10 cellular contexts compared by ENCODE assay signal in genomic region chr1:85465791-85466134, GRCh38. TPM values are rescaled to one million over a fixed set of nuclear protein-coding genes. Genes with fewer than 3 reads are reported as not detected.
DNase-seq lines count a peak whose midpoint lies in the region; ATAC-seq and TF ChIP-seq lines count a peak whose summit lies in the region.
"Had no signal": no experiment of that assay in that cellular context is flagged by ENCODE, and none has a peak within 500 bp of the region (broad histone marks: within the 10 kb centered on the region; RNA-seq: fewer than 3 reads in every experiment).

No MANE protein-coding gene starts in this region.

- H3K36me3 ChIP-seq in lower lobe of right lung: no peaks in the 10 kb centered on the region
- no peaks in the 10 kb centered on the region for H3K36me3 ChIP-seq in upper lobe of left lung

- peak overlapping the region; percentile 57 for H3K4me3 Mint-ChIP-seq in activated naive CD8-positive, alpha-beta T cell
- no peak overlapping the region for H3K4me3 Mint-ChIP-seq in activated naive CD8-positive, alpha-beta T cell treated with anti-CD3 and anti-CD28 coated beads for 36 hours

- peaks cover 49% of the 10 kb centered on the region for H3K27me3 Mint-ChIP-seq in activated naive CD8-positive, alpha-beta T cell
- H3K27me3 Mint-ChIP-seq in activated naive CD8-positive, alpha-beta T cell treated with anti-CD3 and anti-CD28 coated beads for 36 hours: peaks cover 69% of the 10 kb centered on the region

- H3K36me3 Mint-ChIP-seq in activated naive CD8-positive, alpha-beta T cell: peaks cover 2% of the 10 kb centered on the region
- H3K36me3 Mint-ChIP-seq in activated naive CD8-positive, alpha-beta T cell treated with anti-CD3 and anti-CD28 coated beads for 36 hours: no peaks in the 10 kb centered on the region

- no peak for TF ChIP-seq EP300 in upper lobe of left lung (IDR thresholded peaks at IDR 0.05)

- intact Hi-C loops in lower lobe of right lung (cut with DNase I): no loop called here

- H3K9me3 ChIP-seq in lower lobe of right lung (no peaks in the 10 kb centered on the region), upper lobe of left lung (no peaks in the 10 kb centered on the region)

- peaks cover 4% of the 10 kb centered on the region for H3K27me3 ChIP-seq in lower lobe of right lung (ENCODE audit: low read depth)
- no peaks in the 10 kb centered on the region for H3K27me3 ChIP-seq in upper lobe of left lung

- 50 to 54% methylated on average over 1 of the region's 1 CpG for WGBS in upper lobe of left lung, 2 donors

- no peak for TF ChIP-seq POLR2A in upper lobe of left lung (IDR thresholded peaks at IDR 0.05)

- H3K27ac ChIP-seq in lower lobe of right lung (peak overlapping the region; percentile 81), upper lobe of left lung (peak overlapping the region; percentile 64 to 85 (median 82))

- H3K4me1 ChIP-seq in lower lobe of right lung (peaks cover 23% of the 10 kb centered on the region), upper lobe of left lung (peaks cover 0 to 16% (median 8%) of the 10 kb centered on the region in 4 donors)

- H3K4me3 ChIP-seq in lower lobe of right lung (peak overlapping the region; percentile 68), upper lobe of left lung (peak overlapping the region in 2 of 4 donors; percentile 56 to 79)

- no peaks in the 10 kb centered on the region for H3K9me3 Mint-ChIP-seq in activated naive CD8-positive, alpha-beta T cell (ENCODE audit: low read depth)
- H3K9me3 Mint-ChIP-seq in activated naive CD8-positive, alpha-beta T cell treated with anti-CD3 and anti-CD28 coated beads for 36 hours: peaks cover 1% of the 10 kb centered on the region

- H3K4me1 Mint-ChIP-seq in activated naive CD8-positive, alpha-beta T cell (ENCODE audit: low read depth): peaks cover 9% of the 10 kb centered on the region
- peaks cover 8% of the 10 kb centered on the region for H3K4me1 Mint-ChIP-seq in activated naive CD8-positive, alpha-beta T cell treated with anti-CD3 and anti-CD28 coated beads for 36 hours

- no peak for DNase-seq in activated naive CD8-positive, alpha-beta T cell treated with anti-CD3 and anti-CD28 coated beads for 36 hours
- DNase-seq in astrocyte of the hippocampus (ENCODE audit: low read depth, low spot score) (peak; percentile 27), lower lobe of right lung (no peak), upper lobe of left lung (no peak), islet precursor cell (no peak)
- no peak for DNase-seq in effector CD4-positive, alpha-beta T cell
- DNase-seq: T1000 had no signal

- no peak for ATAC-seq in lower lobe of right lung
- ATAC-seq in upper lobe of left lung (ENCODE audit: low FRiP score in 2 of 2): no peak
- no peak for ATAC-seq in HG03432 (IDR thresholded peaks at IDR 0.05; ENCODE audit: unreplicated experiment)

- no peak overlapping the region for H3K27ac Mint-ChIP-seq in activated naive CD8-positive, alpha-beta T cell
- H3K27ac Mint-ChIP-seq in activated naive CD8-positive, alpha-beta T cell treated with anti-CD3 and anti-CD28 coated beads for 36 hours: no peak overlapping the region
- H3K27ac Mint-ChIP-seq: dendritic cell treated with granulocyte-macrophage colony-stimulating factor and Interleukin-4, amounts not matched to agents 40 ng/mL and 50 ng/mL, for 4 days had no signal

- no peak for TF ChIP-seq CTCF in lower lobe of right lung (IDR thresholded peaks at IDR 0.05)
- no peak for TF ChIP-seq CTCF in upper lobe of left lung (IDR thresholded peaks at IDR 0.05)

RNA-seq across cellular contexts. Expression of gene DDAH1, which starts 0.8 kb away (rescaled TPM):
- total RNA-seq in activated naive CD8-positive, alpha-beta T cell treated with anti-CD3 and anti-CD28 coated beads for 36 hours: under 1 TPM in 1 of 2 experiments, not detected in 1; 0.16 TPM
- 48.4 TPM for total RNA-seq in lower lobe of right lung
- total RNA-seq in upper lobe of left lung: 10 to 100 TPM; 24.1 to 78.8 (median 52.6) TPM

Comparison
In these comparisons a context has a peak if more than half of its experiments do, and no peak if none do; other contexts are left out.
1. RNA of gene DDAH1, which starts 0.8 kb away (total RNA-seq): 24.1 to 78.8 TPM in upper lobe of left lung and 48.4 TPM in lower lobe of right lung (single experiment); 0.16 TPM in activated naive CD8-positive, alpha-beta T cell treated with anti-CD3 and anti-CD28 coated beads for 36 hours; every median in the first group is over 10 times any median in the second.